ENCODE assay signal across 9 cellular contexts in the genomic region with DNA sequence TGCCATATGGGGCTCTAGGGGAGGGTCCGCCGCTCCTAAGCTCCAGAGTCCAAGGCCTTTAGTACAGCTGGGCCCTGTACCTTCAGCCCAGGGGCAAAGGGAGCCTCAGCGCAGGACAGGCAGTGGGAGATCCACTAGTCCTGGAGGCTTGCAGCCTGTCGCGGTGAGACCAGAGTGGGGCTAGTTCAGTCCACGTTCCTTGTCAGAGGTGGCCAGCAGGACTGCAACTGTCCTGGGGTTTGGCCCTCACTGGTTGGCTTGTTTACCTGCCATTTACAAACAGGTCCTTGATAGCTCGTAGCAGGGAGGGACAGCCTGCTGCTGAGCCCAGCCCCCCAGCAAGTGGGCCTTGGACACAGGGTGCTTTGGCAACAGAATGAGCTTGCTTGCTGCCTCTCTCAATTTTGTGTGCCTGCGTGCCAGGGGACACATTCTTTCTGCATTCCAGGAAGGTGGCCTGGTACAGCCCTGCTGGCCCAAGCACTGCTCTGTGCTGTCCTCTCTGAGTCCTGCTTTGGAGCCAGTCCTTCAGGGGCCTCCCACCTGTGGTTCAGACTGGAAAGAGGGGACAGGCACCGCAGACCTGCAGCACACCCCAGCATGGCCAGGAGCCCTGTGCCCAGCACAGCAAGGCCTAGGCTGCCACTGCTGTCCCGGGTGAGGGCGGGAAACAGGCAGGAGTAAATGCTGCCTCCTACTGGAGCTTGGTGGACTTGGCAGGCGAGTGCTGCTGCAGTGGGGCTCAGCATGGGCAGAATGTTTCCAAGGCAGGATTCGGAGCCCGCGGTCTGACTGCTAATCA. TPM values are rescaled to one million over a fixed set of nuclear protein-coding genes. Genes with fewer than 3 reads are reported as not detected.
DNase-seq lines count a peak whose midpoint lies in the region; ATAC-seq and TF ChIP-seq lines count a peak whose summit lies in the region.
"Had no signal": no experiment of that assay in that cellular context is flagged by ENCODE, and none has a peak within 500 bp of the region (broad histone marks: within the 10 kb centered on the region; RNA-seq: fewer than 3 reads in every experiment).

No MANE protein-coding gene starts in this region.

- H3K9me3 ChIP-seq in OCI-LY7 (ENCODE audit: low read length): no peaks in the 10 kb centered on the region
- H3K9me3 ChIP-seq in breast epithelium: no peaks in the 10 kb centered on the region
- no peaks in the 10 kb centered on the region for H3K9me3 ChIP-seq in liver (ENCODE audit: control insufficient read depth in 4 of 4, low read length in 3 of 4)
- H3K9me3 ChIP-seq in subcutaneous abdominal adipose tissue (ENCODE audit: control insufficient read depth in 5 of 5, low read length in 5 of 5): no peaks in the 10 kb centered on the region
- H3K9me3 ChIP-seq: BLaER1 had no signal

- no peaks in the 10 kb centered on the region for H3K9me2 ChIP-seq in OCI-LY7 (ENCODE audit: insufficient read depth, low read length)

- DNase-seq in NCI-H1694 treated with DMSO at 0.1 percent for 48 hours (lab: John Stamatoyannopoulos, UW) (peak; percentile 7), NCI-H1694 (lab: John Stamatoyannopoulos, UW) (no peak), OCI-LY7 (ENCODE audit: low spot score) (peak; percentile 34), breast epithelium (ENCODE audit: low spot score in 2 of 2) (peak in 1 of 2 donors; percentile 55)

- H3K27ac ChIP-seq in OCI-LY7 (ENCODE audit: low read depth, low read length, poor library complexity, severe bottlenecking) (no peak overlapping the region), breast epithelium (peak overlapping the region; percentile 14 to 66), liver (ENCODE audit: low read depth in 1 of 2, low read length in 2 of 2) (peak overlapping the region; percentile 49 to 50), subcutaneous abdominal adipose tissue (ENCODE audit: low read depth, low read length) (peak overlapping the region; percentile 57)
- H3K27ac ChIP-seq: BLaER1 had no signal

- no peaks in the 10 kb centered on the region for H3K79me2 ChIP-seq in OCI-LY7 (ENCODE audit: insufficient read depth, low read depth, low read length)

- ATAC-seq in HG03521 (IDR thresholded peaks at IDR 0.05; ENCODE audit: unreplicated experiment) (no peak), HG03354 (IDR thresholded peaks at IDR 0.05; ENCODE audit: poor library complexity, severe bottlenecking, unreplicated experiment) (no peak)

- H3K36me3 ChIP-seq in OCI-LY7 (ENCODE audit: insufficient read depth, low read length): no peaks in the 10 kb centered on the region
- H3K36me3 ChIP-seq in breast epithelium: no peaks in the 10 kb centered on the region
- peaks cover 4 to 32% (median 29%) of the 10 kb centered on the region in 4 donors for H3K36me3 ChIP-seq in liver (ENCODE audit: control insufficient read depth in 4 of 4, insufficient read depth in 3 of 4, low read depth in 1 of 4, low read length in 3 of 4)
- H3K36me3 ChIP-seq in subcutaneous abdominal adipose tissue (ENCODE audit: control insufficient read depth in 5 of 5, insufficient read depth in 5 of 5, low read length in 5 of 5): peaks cover 0 to 58% (median 24%) of the 10 kb centered on the region in 5 donors

- BruUV-seq in OCI-LY7 (replicated peaks; lab: Mats Ljungman, UMichigan): no TSS peak

- H3K27me3 ChIP-seq in breast epithelium (no peaks in the 10 kb centered on the region), liver (ENCODE audit: control insufficient read depth in 4 of 4, insufficient read depth in 4 of 4, low read length in 3 of 4) (no peaks in the 10 kb centered on the region), subcutaneous abdominal adipose tissue (ENCODE audit: control insufficient read depth in 5 of 5, insufficient read depth in 4 of 5, low read length in 5 of 5) (no peaks in the 10 kb centered on the region)
- H3K27me3 ChIP-seq: BLaER1 had no signal

- TF ChIP-seq POLR2A in breast epithelium (IDR thresholded peaks at IDR 0.05): no peak

- WGBS in liver: 37% methylated on average over 15 of the region's 15 CpGs

- TF ChIP-seq RAD21 in liver (IDR thresholded peaks at IDR 0.05): peak; percentile 65 to 82

- H2AFZ ChIP-seq in OCI-LY7 (ENCODE audit: low read length): no peak overlapping the region

- H3K4me2 ChIP-seq in OCI-LY7 (ENCODE audit: low read length): no peak overlapping the region
- H3K4me2 ChIP-seq: BLaER1 had no signal

- H3K4me3 ChIP-seq in OCI-LY7 (ENCODE audit: low read depth, low read length, poor library complexity, severe bottlenecking): no peak overlapping the region
- no peak overlapping the region for H3K4me3 ChIP-seq in breast epithelium
- no peak overlapping the region for H3K4me3 ChIP-seq in liver (ENCODE audit: low read depth in 1 of 3, low read length in 3 of 3)
- no peak overlapping the region for H3K4me3 ChIP-seq in subcutaneous abdominal adipose tissue (ENCODE audit: low read depth in 1 of 5, low read length in 5 of 5)
- H3K4me3 ChIP-seq: BLaER1 had no signal

- no peaks in the 10 kb centered on the region for H4K20me1 ChIP-seq in OCI-LY7 (ENCODE audit: insufficient read depth, low read length)

- TF ChIP-seq CTCF in OCI-LY7 (conservative IDR thresholded peaks at IDR 0.05; ENCODE audit: low read length) (peak; percentile 73), breast epithelium (IDR thresholded peaks at IDR 0.05) (peak in 2 of 3 donors; percentile 20 to 38), liver (IDR thresholded peaks at IDR 0.05; ENCODE audit: low read depth, low read length, missing input control) (peak; percentile 67)

- H3K4me1 ChIP-seq in OCI-LY7 (ENCODE audit: insufficient read depth, low read length, poor library complexity, severe bottlenecking): no peaks in the 10 kb centered on the region
- H3K4me1 ChIP-seq in breast epithelium: peaks cover 0 to 12% of the 10 kb centered on the region in 2 donors
- peaks cover 28 to 90% (median 80%) of the 10 kb centered on the region in 4 donors for H3K4me1 ChIP-seq in liver (ENCODE audit: control insufficient read depth in 4 of 4, insufficient read depth in 4 of 4, low read length in 3 of 4)
- peaks cover 6 to 41% (median 36%) of the 10 kb centered on the region in 5 donors for H3K4me1 ChIP-seq in subcutaneous abdominal adipose tissue (ENCODE audit: control insufficient read depth in 5 of 5, insufficient read depth in 5 of 5, low read length in 5 of 5)

- H3K9ac ChIP-seq in liver (ENCODE audit: low read depth in 1 of 2, low read length in 2 of 2): no peak overlapping the region
- peak overlapping the region in 2 of 5 donors; percentile 51 to 57 for H3K9ac ChIP-seq in subcutaneous abdominal adipose tissue (ENCODE audit: low read length in 5 of 5)
- H3K9ac ChIP-seq: BLaER1 had no signal

- CTCF ChIA-PET in OCI-LY7 (lab: Charles Lee; ENCODE audit: unreplicated experiment): interaction anchor here (1.0 kb wide), 1 partner anchor 14 kb away, joined by 3 read pairs; no protein-coding TSS in a partner anchor

- POLR2A ChIA-PET in OCI-LY7 (lab: Charles Lee): interaction anchor here (0.6 kb wide), 1 partner anchor 246 kb away, joined by 3 read pairs; no protein-coding TSS in a partner anchor

- intact Hi-C loops in OCI-LY7 (cut with micrococcal nuclease; ENCODE audit: unreplicated experiment) (no loop called here), breast epithelium (cut with DNase I; ENCODE audit: low total_unique reads) (no loop called here)

TF ChIP-seq in liver, 16 proteins besides CTCF, POLR2A, EP300 and RAD21 (continues in another document):
- TF ChIP-seq HNF4A (conservative IDR thresholded peaks at IDR 0.05) (peak; percentile 89 to 94), YY1 (IDR thresholded peaks at IDR 0.05) (no peak)
- TF ChIP-seq, protein P1, sequence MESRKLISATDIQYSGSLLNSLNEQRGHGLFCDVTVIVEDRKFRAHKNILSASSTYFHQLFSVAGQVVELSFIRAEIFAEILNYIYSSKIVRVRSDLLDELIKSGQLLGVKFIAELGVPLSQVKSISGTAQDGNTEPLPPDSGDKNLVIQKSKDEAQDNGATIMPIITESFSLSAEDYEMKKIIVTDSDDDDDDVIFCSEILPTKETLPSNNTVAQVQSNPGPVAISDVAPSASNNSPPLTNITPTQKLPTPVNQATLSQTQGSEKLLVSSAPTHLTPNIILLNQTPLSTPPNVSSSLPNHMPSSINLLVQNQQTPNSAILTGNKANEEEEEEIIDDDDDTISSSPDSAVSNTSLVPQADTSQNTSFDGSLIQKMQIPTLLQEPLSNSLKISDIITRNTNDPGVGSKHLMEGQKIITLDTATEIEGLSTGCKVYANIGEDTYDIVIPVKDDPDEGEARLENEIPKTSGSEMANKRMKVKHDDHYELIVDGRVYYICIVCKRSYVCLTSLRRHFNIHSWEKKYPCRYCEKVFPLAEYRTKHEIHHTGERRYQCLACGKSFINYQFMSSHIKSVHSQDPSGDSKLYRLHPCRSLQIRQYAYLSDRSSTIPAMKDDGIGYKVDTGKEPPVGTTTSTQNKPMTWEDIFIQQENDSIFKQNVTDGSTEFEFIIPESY (IDR thresholded peaks at IDR 0.05): no peak

RNA-seq across cellular contexts. Expression of a gene that starts 15.2 kb away (rescaled TPM):
- 8.2 and 8.5 TPM in 2 replicates for total RNA-seq in OCI-LY7 (2014; rRNA removed; shearing (Covaris generic))
- total RNA-seq in OCI-LY7 (2022) (22.1 TPM in 2 replicates), breast epithelium (10 to 100 TPM; 46.4 to 77.4 (median 49.5) TPM), liver (100 to 1,000 TPM in 1 of 2 donors, 10 to 100 TPM in 1; 47.7 to 134 TPM)
- polyA plus RNA-seq in liver: 10 to 100 TPM; 28.9 to 65.8 TPM

RNA-seq across cellular contexts. Expression of a gene that starts 43.0 kb away (rescaled TPM):
- 14.0 and 17.9 TPM in 2 replicates for total RNA-seq in OCI-LY7 (2014; rRNA removed; shearing (Covaris generic))
- total RNA-seq in OCI-LY7 (2022) (1.1 and 1.2 TPM in 2 replicates), breast epithelium (10 to 100 TPM; 30.6 to 52.5 (median 34.4) TPM), liver (10 to 100 TPM in 1 of 2 donors, 1 to 10 TPM in 1; 4.1 to 19.1 TPM)
- polyA plus RNA-seq in liver: 10 to 100 TPM; 10.4 to 22.6 TPM
